Comparison of ENCODE assay signal across 20 cellular contexts in genomic region chr13:88071371-88071770, GRCh38.
"Had no signal": no experiment of that assay in that cellular context is flagged by ENCODE, and none has a peak within 500 bp of the region (broad histone marks: within the 10 kb centered on the region; RNA-seq: fewer than 3 reads in every experiment).

No MANE protein-coding gene starts in this region.

- H3K9me3 ChIP-seq: body of pancreas, neutrophil, ovary, thoracic aorta, upper lobe of left lung had no signal

- DNase-seq: activated CD4-positive, alpha-beta T cell treated with anti-CD3 and anti-CD28 coated beads, Interleukin-2, amount 50 U/mL, for 1 hour; activated CD4-positive, CD25-positive, alpha-beta regulatory T cell treated with anti-CD3 and anti-CD28 coated beads, Interleukin-2, amount 50 U/mL, for 72 hours; activated gamma-delta T cell treated with Interleukin-2 at 50 U/mL for 16 hours; activated T-cell treated with anti-CD3 and anti-CD28 coated beads, Interleukin-2, amount 50 U/mL, for 1 hour; anterior cingulate cortex; body of pancreas; immature natural killer cell; kidney glomerular epithelial cell; left ventricle myocardium inferior; naive thymus-derived CD8-positive, alpha-beta T cell; ovary; right cardiac atrium; stimulated activated CD4-positive, alpha-beta T cell treated with anti-CD3 and anti-CD28 coated beads, Interleukin-4, amount 100 ng/mL, for 24 hours; stimulated activated naive CD4-positive, alpha-beta T cell treated with Interleukin-2 at 50 U/mL for 16 hours; upper lobe of left lung; WERI-Rb-1 had no signal

- H3K4me3 ChIP-seq: body of pancreas, cardiac muscle cell, left ventricle myocardium inferior, ovary, thoracic aorta, upper lobe of left lung had no signal

- H3K27me3 ChIP-seq: body of pancreas, cardiac muscle cell, neutrophil, ovary, upper lobe of left lung had no signal

- ATAC-seq: body of pancreas; naive thymus-derived CD8-positive, alpha-beta T cell; right cardiac atrium had no signal

- H3K27ac ChIP-seq: body of pancreas, cardiac muscle cell, epithelial cell of prostate, left ventricle myocardium inferior, neutrophil, ovary, thoracic aorta, upper lobe of left lung, WERI-Rb-1 had no signal

- H3K4me1 ChIP-seq: body of pancreas, left ventricle myocardium inferior, upper lobe of left lung had no signal

- H3K36me3 ChIP-seq: cardiac muscle cell, left ventricle myocardium inferior, neutrophil, ovary, thoracic aorta, upper lobe of left lung, WERI-Rb-1 had no signal
